Comparison of ENCODE assay signal across 1 cellular context in the genomic region with DNA sequence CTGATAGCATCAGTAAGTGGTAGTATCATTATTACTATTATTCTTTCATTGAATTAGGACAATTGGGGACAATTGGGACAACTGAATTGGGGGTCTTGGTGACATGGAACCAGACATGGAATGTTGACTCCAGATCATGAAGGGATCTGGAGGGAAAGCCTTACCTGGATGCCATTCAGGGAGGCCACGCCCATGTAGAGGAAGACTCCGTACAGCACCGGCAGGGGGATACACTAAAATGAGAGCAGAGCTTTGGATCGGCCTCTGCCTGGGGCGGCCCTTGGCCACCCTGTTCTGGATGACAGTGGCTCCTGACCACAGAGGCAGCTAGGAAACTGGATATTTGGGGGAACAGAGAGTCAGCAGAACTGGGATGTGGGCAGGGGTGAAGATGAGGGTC.
TF ChIP-seq lines count a peak whose summit lies in the region.

No MANE protein-coding gene starts in this region.

TF ChIP-seq in HepG2, 621 proteins besides CTCF, POLR2A, EP300 and RAD21:
- TF ChIP-seq ZSCAN22 (CRISPR knock-in tag; IDR thresholded peaks at IDR 0.05) (no peak), GABPA (IDR thresholded peaks at IDR 0.05; ENCODE audit: low read depth, low read length) (no peak), GABPA (CRISPR knock-in tag; IDR thresholded peaks at IDR 0.05; ENCODE audit: low read depth) (no peak), KDM4B (CRISPR knock-in tag; IDR thresholded peaks at IDR 0.05) (no peak), SUZ12 (IDR thresholded peaks at IDR 0.05; ENCODE audit: low read depth, low read length) (no peak), ZNF672 (CRISPR knock-in tag; IDR thresholded peaks at IDR 0.05) (no peak), ZFP91 (CRISPR knock-in tag; IDR thresholded peaks at IDR 0.05; ENCODE audit: borderline replicate concordance) (no peak), DMAP1 (CRISPR knock-in tag; IDR thresholded peaks at IDR 0.05) (no peak), ZNF652 (CRISPR knock-in tag; IDR thresholded peaks at IDR 0.05; ENCODE audit: borderline replicate concordance, low read depth) (no peak), MYC (CRISPR knock-in tag; IDR thresholded peaks at IDR 0.05; ENCODE audit: borderline replicate concordance) (no peak), ARID4A (CRISPR knock-in tag; IDR thresholded peaks at IDR 0.05; ENCODE audit: borderline replicate concordance) (no peak), KDM5A (IDR thresholded peaks at IDR 0.05; ENCODE audit: borderline replicate concordance, low read length) (no peak), NR2F6 (IDR thresholded peaks at IDR 0.05) (no peak), NR2F6 (CRISPR knock-in tag; IDR thresholded peaks at IDR 0.05) (no peak)
- TF ChIP-seq, protein P1, sequence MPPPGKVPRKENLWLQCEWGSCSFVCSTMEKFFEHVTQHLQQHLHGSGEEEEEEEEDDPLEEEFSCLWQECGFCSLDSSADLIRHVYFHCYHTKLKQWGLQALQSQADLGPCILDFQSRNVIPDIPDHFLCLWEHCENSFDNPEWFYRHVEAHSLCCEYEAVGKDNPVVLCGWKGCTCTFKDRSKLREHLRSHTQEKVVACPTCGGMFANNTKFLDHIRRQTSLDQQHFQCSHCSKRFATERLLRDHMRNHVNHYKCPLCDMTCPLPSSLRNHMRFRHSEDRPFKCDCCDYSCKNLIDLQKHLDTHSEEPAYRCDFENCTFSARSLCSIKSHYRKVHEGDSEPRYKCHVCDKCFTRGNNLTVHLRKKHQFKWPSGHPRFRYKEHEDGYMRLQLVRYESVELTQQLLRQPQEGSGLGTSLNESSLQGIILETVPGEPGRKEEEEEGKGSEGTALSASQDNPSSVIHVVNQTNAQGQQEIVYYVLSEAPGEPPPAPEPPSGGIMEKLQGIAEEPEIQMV (CRISPR knock-in tag; IDR thresholded peaks at IDR 0.05; ENCODE audit: low read depth) = no peak
- TF ChIP-seq, protein P2, sequence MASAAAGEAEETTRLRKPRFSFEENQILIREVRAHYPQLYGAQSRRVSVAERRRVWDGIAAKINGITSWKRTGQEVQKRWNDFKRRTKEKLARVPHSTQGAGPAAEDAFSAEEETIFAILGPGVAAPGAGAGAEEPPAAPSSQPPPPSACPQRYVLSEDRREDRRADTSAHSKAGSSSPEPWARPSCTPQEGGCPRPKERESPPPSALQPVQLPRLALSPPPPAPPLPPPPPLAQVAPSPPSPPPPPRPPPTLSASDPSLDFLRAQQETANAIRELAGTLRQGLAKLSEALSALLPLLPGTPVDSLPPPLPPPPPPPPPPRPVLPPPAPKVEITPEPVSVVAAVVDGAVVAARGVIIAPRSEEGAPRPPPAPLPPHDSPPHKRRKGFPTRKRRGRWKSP (CRISPR knock-in tag; IDR thresholded peaks at IDR 0.05) = no peak
